In genomic region chr11:73445980-73446379, GRCh38 we compare ENCODE assay signal across 27 cellular contexts.
"Had no signal": no experiment of that assay in that cellular context is flagged by ENCODE, and none has a peak within 500 bp of the region (broad histone marks: within the 10 kb centered on the region; RNA-seq: fewer than 3 reads in every experiment).

No MANE protein-coding gene starts in this region.

- FAIRE-seq: endometrium, islet of Langerhans, pancreas had no signal

- H3K9me3 ChIP-seq: gastrocnemius medialis, pancreas, psoas muscle, sigmoid colon, testis, transverse colon had no signal

- H3K27me3 ChIP-seq: gastrocnemius medialis, pancreas, sigmoid colon, testis, transverse colon had no signal

- ATAC-seq: activated CD8-positive, alpha-beta T cell treated with anti-CD3 and anti-CD28 coated beads for 36 hours; activated T-cell treated with anti-CD3 and anti-CD28 coated beads, Interleukin-2, amount 50 U/mL, for 4 hours; activated T-helper 17 cell treated with anti-CD3 and anti-CD28 coated beads, Interleukin-2, amount 50 U/mL, for 72 hours; gastrocnemius medialis; pancreas; stimulated activated naive CD8-positive, alpha-beta T cell treated with anti-CD3 and anti-CD28 coated beads, Interleukin-15, Interleukin-2, amounts not matched to agents 100 U/mL and 50 U/mL, for 24 hours; WTC11 had no signal

- H3K4me3 ChIP-seq: gastrocnemius medialis, pancreas, psoas muscle, sigmoid colon, testis, transverse colon had no signal

- H3K36me3 ChIP-seq: gastrocnemius medialis, pancreas, sigmoid colon, transverse colon had no signal

- H3K4me1 ChIP-seq: pancreas, testis had no signal

- H3K27ac ChIP-seq: gastrocnemius medialis, pancreas, psoas muscle, sigmoid colon, testis, transverse colon had no signal

- DNase-seq: activated CD4-positive, alpha-beta T cell treated with anti-CD3 and anti-CD28 coated beads for 1 hour; activated CD4-positive, alpha-beta T cell treated with anti-CD3 and anti-CD28 coated beads, Interleukin-2, amount 10 ng/mL, durations not matched to agents 7 days and 5 days; activated CD8-positive, alpha-beta T cell treated with anti-CD3 and anti-CD28 coated beads for 36 hours; activated gamma-delta T cell treated with Interleukin-2 at 50 U/mL for 16 hours; activated naive CD4-positive, alpha-beta T cell treated with anti-CD3 and anti-CD28 coated beads, Interleukin-2, amount 50 U/mL, for 16 hours; activated T-cell treated with anti-CD3 and anti-CD28 coated beads, Interleukin-2, amount 50 U/mL, for 4 hours; amygdala; caudate nucleus; effector CD4-positive, alpha-beta T cell; gastrocnemius medialis; glutamatergic neuron; left ventricle myocardium superior; mammary epithelial cell; naive B cell; nephron progenitor cell; nucleus accumbens; pancreas; psoas muscle; sigmoid colon; stimulated activated naive CD8-positive, alpha-beta T cell treated with anti-CD3 and anti-CD28 coated beads, Interleukin-15, Interleukin-2, amounts not matched to agents 100 U/mL and 50 U/mL, for 24 hours; T-helper 2 cell; testis; transverse colon had no signal
